11 cellular contexts compared by ENCODE assay signal in the genomic region with DNA sequence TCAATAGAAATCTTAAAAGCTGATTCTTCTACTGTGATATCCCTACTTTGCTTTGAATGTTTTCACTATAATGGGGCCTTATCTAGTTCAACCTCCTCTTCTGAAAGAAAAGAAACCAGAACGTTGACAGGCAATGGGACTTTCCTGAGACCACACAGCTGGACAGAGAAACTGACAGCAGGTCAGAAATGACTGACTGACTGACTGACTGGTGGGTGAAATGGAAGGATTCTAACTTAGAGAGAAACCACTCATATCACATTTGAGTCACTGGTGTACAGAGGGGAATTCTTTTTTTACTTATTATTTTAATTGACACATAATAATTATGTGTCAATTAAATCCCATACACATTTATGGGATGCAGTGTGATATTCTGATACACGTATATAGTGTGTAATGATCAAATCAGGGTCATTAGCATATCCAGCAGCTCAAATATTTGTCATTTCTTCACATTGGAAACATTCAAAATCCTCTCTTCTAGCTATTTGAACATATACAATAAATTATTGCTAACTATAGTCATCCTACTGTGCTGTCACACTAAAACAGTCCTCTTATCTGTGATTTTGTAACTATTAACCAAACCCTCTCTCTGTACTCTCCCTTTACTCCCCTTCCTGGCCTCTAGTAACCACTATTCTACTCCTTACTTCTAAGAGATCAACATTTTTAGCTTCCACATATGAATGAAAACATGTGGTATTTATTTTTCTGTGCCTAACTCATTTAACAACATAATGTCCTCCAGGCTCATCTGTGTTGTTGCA.
DNase-seq lines count a peak whose midpoint lies in the region; ATAC-seq and TF ChIP-seq lines count a peak whose summit lies in the region.
"Had no signal": no experiment of that assay in that cellular context is flagged by ENCODE, and none has a peak within 500 bp of the region (broad histone marks: within the 10 kb centered on the region; RNA-seq: fewer than 3 reads in every experiment).

No MANE protein-coding gene starts in this region.

- in situ Hi-C loops in GM13977 (cut with MboI; ENCODE audit: low pct_unique_long_range_greater_than_20kb, low sequenced_read_pairs, unreplicated experiment) (loop anchor here (25.0 kb wide), 1 partner anchor 201 kb away; no protein-coding TSS in a partner anchor), ACHN (cut with HindIII; ENCODE audit: low pct_ligation_motif_present, low pct_unique_long_range_greater_than_20kb, low sequenced_read_pairs) (no loop called here)

- intact Hi-C loops in posterior cingulate gyrus (cut with DNase I): no loop called here

- no peaks in the 10 kb centered on the region for H3K27me3 Mint-ChIP-seq in osteocyte (ENCODE audit: unreplicated experiment)

- DNase-seq in GM13977 (ENCODE audit: low spot score): peak; percentile 51
- DNase-seq in posterior cingulate gyrus: no peak
- no peak for DNase-seq in ACHN
- no peak for DNase-seq in osteocyte (ENCODE audit: extremely low spot score, unreplicated experiment)
- DNase-seq in DMS 273 (lab: John Stamatoyannopoulos, UW; ENCODE audit: unreplicated experiment): no peak
- DNase-seq: brain microvascular endothelial cell, NCI-H510A treated with DMSO at 0.1 percent for 48 hours had no signal

- no peak for TF ChIP-seq CTCF in GM13977 (IDR thresholded peaks at IDR 0.05; ENCODE audit: extremely low read depth, insufficient read depth, missing control alignments)
- TF ChIP-seq CTCF in osteocyte (IDR thresholded peaks at IDR 0.05): no peak

- peaks cover 3% of the 10 kb centered on the region for H3K9me3 Mint-ChIP-seq in osteocyte (ENCODE audit: unreplicated experiment)

- no peaks in the 10 kb centered on the region for H3K36me3 Mint-ChIP-seq in osteocyte (ENCODE audit: unreplicated experiment)

- ATAC-seq in GM19438 (IDR thresholded peaks at IDR 0.05; ENCODE audit: low read depth, unreplicated experiment): peak; percentile 90
- peak; percentile 98 for ATAC-seq in HG02798 (IDR thresholded peaks at IDR 0.05; ENCODE audit: poor library complexity, unreplicated experiment)
- ATAC-seq in HG03442 (IDR thresholded peaks at IDR 0.05; ENCODE audit: unreplicated experiment): peak; percentile 97

- no peak overlapping the region for H3K4me3 Mint-ChIP-seq in osteocyte (ENCODE audit: unreplicated experiment)
- H3K4me3 Mint-ChIP-seq: activated T-cell treated with anti-CD3 and anti-CD28 coated beads, Interleukin-2, amount 50 U/mL, for 72 hours had no signal

- no peak overlapping the region for H3K27ac Mint-ChIP-seq in osteocyte (ENCODE audit: unreplicated experiment)
- H3K27ac Mint-ChIP-seq: activated T-cell treated with anti-CD3 and anti-CD28 coated beads, Interleukin-2, amount 50 U/mL, for 72 hours had no signal

- no peaks in the 10 kb centered on the region for H3K4me1 Mint-ChIP-seq in osteocyte (ENCODE audit: unreplicated experiment)
